15 cellular contexts compared by ENCODE assay signal in the genomic region with DNA sequence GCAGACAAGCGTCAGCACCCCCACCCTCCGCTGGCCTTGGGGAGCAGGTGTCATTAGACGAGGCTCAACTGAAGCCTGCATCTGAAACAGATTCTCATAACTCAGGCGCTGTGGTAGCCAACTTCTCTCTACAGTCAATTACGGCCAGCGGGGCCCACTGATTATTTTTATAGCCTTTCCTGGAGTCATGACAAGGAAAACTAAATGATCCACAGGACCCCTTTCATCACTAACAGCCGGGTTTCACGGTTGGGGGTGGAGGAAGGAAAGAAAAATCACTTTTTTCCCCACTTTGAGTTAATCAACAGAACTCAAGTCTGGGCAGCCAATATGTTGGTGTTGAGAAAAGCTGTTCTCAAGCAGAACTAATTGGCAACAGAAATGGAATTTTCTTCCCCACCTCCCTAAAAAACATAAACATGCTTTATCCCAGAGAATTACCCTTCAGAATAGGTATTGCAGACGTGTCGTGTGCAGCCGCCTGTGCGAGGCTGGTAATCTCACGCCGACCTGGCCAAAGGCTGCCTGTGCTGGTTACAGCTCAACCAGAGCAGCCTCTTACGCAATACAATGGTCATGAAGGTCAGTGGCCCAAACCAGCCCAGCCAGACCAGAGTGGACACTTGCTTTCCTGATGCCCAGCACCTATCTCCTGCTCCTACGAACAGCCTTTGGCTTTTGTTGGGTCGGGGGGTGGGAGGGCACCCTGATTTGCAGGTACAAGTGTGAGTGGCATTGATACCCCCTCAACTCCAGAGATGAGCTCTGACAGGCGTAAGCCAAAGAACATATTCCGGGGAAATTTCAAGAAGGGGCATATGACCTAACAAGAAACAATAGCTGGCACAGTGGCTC. TPM values are rescaled to one million over a fixed set of nuclear protein-coding genes. Genes with fewer than 3 reads are reported as not detected.
DNase-seq lines count a peak whose midpoint lies in the region; ATAC-seq and TF ChIP-seq lines count a peak whose summit lies in the region.
"Had no signal": no experiment of that assay in that cellular context is flagged by ENCODE, and none has a peak within 500 bp of the region (broad histone marks: within the 10 kb centered on the region; RNA-seq: fewer than 3 reads in every experiment).

No MANE protein-coding gene starts in this region.

- H3K4me3 ChIP-seq in heart left ventricle = no peak overlapping the region
- H3K4me3 ChIP-seq: HAP-1 had no signal

- TF ChIP-seq CTCF in heart left ventricle (IDR thresholded peaks at IDR 0.05) = no peak
- TF ChIP-seq CTCF in omental fat pad (IDR thresholded peaks at IDR 0.05) = no peak

- intact Hi-C loops in heart left ventricle (cut with DNase I) = no loop called here

- H3K9me3 ChIP-seq in heart left ventricle = no peaks in the 10 kb centered on the region
- H3K9me3 ChIP-seq: BE2C, HAP-1 had no signal

- DNase-seq in AG20443 (ENCODE audit: low spot score) = peak; percentile 43
- peak; percentile 83 for DNase-seq in RPMI7951 (ENCODE audit: low read depth)
- DNase-seq in heart left ventricle = peak in 1 of 5 donors; percentile 59
- DNase-seq in omental fat pad (ENCODE audit: low spot score) = no peak
- no peak for DNase-seq in stimulated activated CD4-positive, alpha-beta T cell treated with anti-CD3 and anti-CD28 coated beads, Interleukin-4, amount 100 ng/mL, for 4 hours
- DNase-seq in NCI-H187 treated with DMSO at 0.1 percent for 48 hours (lab: John Stamatoyannopoulos, UW) = no peak
- DNase-seq in MV-4-11 (lab: John Stamatoyannopoulos, UW) = no peak
- DNase-seq: BE2C; cortex of kidney; hippocampal formation; NCI-H345; stimulated activated naive CD8-positive, alpha-beta T cell treated with anti-CD3 and anti-CD28 coated beads, Interleukin-15, Interleukin-2, amounts not matched to agents 100 U/mL and 50 U/mL, for 24 hours; WERI-Rb-1 had no signal

- WGBS in heart left ventricle, 4 donors = 75 to 85% (median 77%) methylated on average over 18 to 19 of the region's 19 CpGs

- no peaks in the 10 kb centered on the region for H3K27me3 ChIP-seq in heart left ventricle
- H3K27me3 ChIP-seq: BE2C had no signal

- H3K36me3 ChIP-seq in heart left ventricle = no peaks in the 10 kb centered on the region
- H3K36me3 ChIP-seq: BE2C, HAP-1, WERI-Rb-1 had no signal

- H3K27ac ChIP-seq in heart left ventricle = no peak overlapping the region
- H3K27ac ChIP-seq: WERI-Rb-1 had no signal

- peak in 3 of 4 donors; percentile 55 to 66 (median 55) for ATAC-seq in heart left ventricle
- peak; percentile 57 for ATAC-seq in omental fat pad (ENCODE audit: low FRiP score)
- no peak for ATAC-seq in GM19324 (IDR thresholded peaks at IDR 0.05; ENCODE audit: low FRiP score, unreplicated experiment)
- ATAC-seq: stimulated activated naive CD8-positive, alpha-beta T cell treated with anti-CD3 and anti-CD28 coated beads, Interleukin-15, Interleukin-2, amounts not matched to agents 100 U/mL and 50 U/mL, for 24 hours had no signal

- H3K4me1 ChIP-seq in heart left ventricle = peaks cover 0 to 18% (median 5%) of the 10 kb centered on the region in 12 donors
- H3K4me1 ChIP-seq: BE2C, HAP-1 had no signal

- no peak for TF ChIP-seq POLR2A in heart left ventricle (IDR thresholded peaks at IDR 0.05)

RNA-seq across cellular contexts. Expression of gene RIPOR3, which starts 11.0 kb away (rescaled TPM):
- total RNA-seq in RPMI7951 (2014; rRNA removed; shearing (Covaris generic)) = 10.0 and 10.8 TPM in 2 replicates
- total RNA-seq in heart left ventricle (10 to 100 TPM in 2 of 9 donors, 1 to 10 TPM in 7; 2.4 to 10.4 (median 4.9) TPM), omental fat pad (10 to 100 TPM in 3 of 4 donors, 1 to 10 TPM in 1; 7.8 to 81.8 (median 16.6) TPM)
- 10 to 100 TPM in 1 of 2 donors, 1 to 10 TPM in 1; 3.0 to 20.7 TPM for polyA plus RNA-seq in heart left ventricle

RNA-seq across cellular contexts. Expression of gene PARD6B, which starts 51.0 kb away (rescaled TPM):
- total RNA-seq in RPMI7951 (2014; rRNA removed; shearing (Covaris generic)) = 5.5 and 6.2 TPM in 2 replicates
- total RNA-seq in heart left ventricle = 10 to 100 TPM in 1 of 9 donors, 1 to 10 TPM in 8; 2.7 to 12.2 (median 5.1) TPM
- polyA plus RNA-seq in heart left ventricle = 1 to 10 TPM; 1.3 to 2.4 TPM
- 10 to 100 TPM in 1 of 4 donors, 1 to 10 TPM in 3; 1.1 to 20.5 (median 5.9) TPM for total RNA-seq in omental fat pad

Comparison
In these comparisons a context has a peak if more than half of its experiments do, and no peak if none do; other contexts are left out.
1. DNase-seq: peak in AG20443 (single experiment) and RPMI7951 (single experiment); none in omental fat pad (single experiment), stimulated activated CD4-positive, alpha-beta T cell treated with anti-CD3 and anti-CD28 coated beads, Interleukin-4, amount 100 ng/mL, for 4 hours (0 of 2), NCI-H187 treated with DMSO at 0.1 percent for 48 hours (single experiment) and MV-4-11 (single experiment).